ENCODE assay signal across 13 cellular contexts in the genomic region with DNA sequence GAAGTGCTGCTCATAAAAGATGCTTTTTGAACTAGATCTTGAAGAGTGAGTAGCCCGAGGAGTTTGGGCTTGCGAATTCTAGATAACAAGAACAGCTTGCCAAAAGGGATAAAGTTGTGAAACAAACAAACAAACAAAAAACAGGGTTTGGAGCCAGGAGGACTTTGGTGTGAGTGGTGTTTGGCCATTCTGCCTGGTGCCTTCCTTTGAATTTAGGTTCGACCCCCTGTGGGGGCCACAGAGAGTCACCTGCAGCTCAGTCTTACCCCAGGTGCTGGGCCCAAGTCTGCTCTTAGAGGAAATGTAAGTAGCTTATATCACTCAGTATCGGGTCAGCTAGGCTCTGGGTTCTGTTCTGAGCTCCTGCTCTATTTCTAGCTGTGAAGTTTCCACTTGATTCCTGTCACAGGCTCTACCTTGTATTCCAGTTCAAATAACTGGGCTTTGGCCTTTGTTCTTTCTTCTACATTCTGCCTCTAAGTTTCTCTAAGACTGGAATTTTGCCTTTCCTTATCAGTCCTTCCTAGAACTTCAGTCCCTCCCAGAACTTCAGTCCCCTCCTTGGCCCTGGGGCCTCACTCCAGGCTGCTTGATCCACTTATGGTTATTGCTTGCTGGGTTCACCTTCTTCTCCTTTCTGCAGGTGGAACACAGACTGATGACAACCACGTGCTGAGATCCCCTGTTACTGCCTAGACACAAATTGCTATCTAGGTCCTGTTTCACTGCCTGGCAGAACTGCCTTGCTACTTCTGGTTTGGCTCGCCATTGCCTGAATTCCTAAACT. TPM values are rescaled to one million over a fixed set of nuclear protein-coding genes. Genes with fewer than 3 reads are reported as not detected.
DNase-seq lines count a peak whose midpoint lies in the region; ATAC-seq and TF ChIP-seq lines count a peak whose summit lies in the region.
"Had no signal": no experiment of that assay in that cellular context is flagged by ENCODE, and none has a peak within 500 bp of the region (broad histone marks: within the 10 kb centered on the region; RNA-seq: fewer than 3 reads in every experiment).

No MANE protein-coding gene starts in this region.

- H3K36me3 Mint-ChIP-seq in neural progenitor cell, result peaks cover 6% of the 10 kb centered on the region
- no peaks in the 10 kb centered on the region for H3K36me3 Mint-ChIP-seq in activated T-cell treated with anti-CD3 and anti-CD28 coated beads, Interleukin-2, amount 50 U/mL, for 24 hours (ENCODE audit: low read depth)
- H3K36me3 Mint-ChIP-seq: activated naive CD4-positive, alpha-beta T cell treated with anti-CD3 and anti-CD28 coated beads, Interleukin-2, amount 50 U/mL, for 24 hours had no signal

- DNase-seq in ELF-1 (ENCODE audit: low read depth, low spot score), result peak; percentile 47
- no peak for DNase-seq in ascending aorta (ENCODE audit: low spot score in 2 of 2)
- no peak for DNase-seq in cardiac muscle cell (ENCODE audit: low read depth in 1 of 2, low spot score in 1 of 2)
- no peak for DNase-seq in neural progenitor cell (ENCODE audit: low spot score)
- no peak for DNase-seq in substantia nigra (lab: John Stamatoyannopoulos, UW)
- no peak for DNase-seq in activated T-cell treated with anti-CD3 and anti-CD28 coated beads, Interleukin-2, amount 50 U/mL, for 24 hours
- DNase-seq in SHP77 (lab: John Stamatoyannopoulos, UW), result no peak
- DNase-seq: activated CD8-positive, alpha-beta memory T cell treated with anti-CD3 and anti-CD28 coated beads for 24 hours; left lung; NCI-H146; occipital lobe had no signal

- H3K4me3 ChIP-seq in ascending aorta (no peak overlapping the region), cardiac muscle cell (no peak overlapping the region), neural progenitor cell (no peak overlapping the region)
- H3K4me3 ChIP-seq: left lung had no signal

- H3K27ac ChIP-seq in ascending aorta, result peak overlapping the region; percentile 71 to 74
- H3K27ac ChIP-seq in cardiac muscle cell, result peak overlapping the region; percentile 74
- H3K27ac ChIP-seq in neural progenitor cell, result no peak overlapping the region
- H3K27ac ChIP-seq in substantia nigra (ENCODE audit: low read depth, low read length, poor library complexity, severe bottlenecking), result no peak overlapping the region

- H4K20me1 ChIP-seq in neural progenitor cell (ENCODE audit: low read depth), result no peaks in the 10 kb centered on the region

- H3K79me2 ChIP-seq in neural progenitor cell (ENCODE audit: low read depth), result no peaks in the 10 kb centered on the region

- no peak overlapping the region for H2AFZ ChIP-seq in neural progenitor cell (replicated peaks)

- no peak for ATAC-seq in HG03139 (IDR thresholded peaks at IDR 0.05; ENCODE audit: unreplicated experiment)
- ATAC-seq: left lung had no signal

- TF ChIP-seq CTCF in ascending aorta (IDR thresholded peaks at IDR 0.05), result no peak
- no peak for TF ChIP-seq CTCF in cardiac muscle cell (IDR thresholded peaks at IDR 0.05; ENCODE audit: low read depth, low read length)
- TF ChIP-seq CTCF in neural progenitor cell (IDR thresholded peaks at IDR 0.05), result no peak

- H3K36me3 ChIP-seq in ascending aorta, result no peaks in the 10 kb centered on the region
- H3K36me3 ChIP-seq in cardiac muscle cell, result no peaks in the 10 kb centered on the region
- no peaks in the 10 kb centered on the region for H3K36me3 ChIP-seq in neural progenitor cell
- H3K36me3 ChIP-seq: left lung had no signal

- H3K9me3 Mint-ChIP-seq in neural progenitor cell, result peaks cover 9% of the 10 kb centered on the region
- H3K9me3 Mint-ChIP-seq in activated T-cell treated with anti-CD3 and anti-CD28 coated beads, Interleukin-2, amount 50 U/mL, for 24 hours, result no peaks in the 10 kb centered on the region
- H3K9me3 Mint-ChIP-seq: activated naive CD4-positive, alpha-beta T cell treated with anti-CD3 and anti-CD28 coated beads, Interleukin-2, amount 50 U/mL, for 24 hours had no signal

- peaks cover 5 to 20% of the 10 kb centered on the region in 2 donors for H3K4me1 ChIP-seq in ascending aorta
- H3K4me1 ChIP-seq in cardiac muscle cell (ENCODE audit: low read depth), result peaks cover 14% of the 10 kb centered on the region
- no peaks in the 10 kb centered on the region for H3K4me1 ChIP-seq in neural progenitor cell

- peaks cover 8% of the 10 kb centered on the region for H3K27me3 Mint-ChIP-seq in neural progenitor cell (ENCODE audit: insufficient read depth, low read depth)
- no peaks in the 10 kb centered on the region for H3K27me3 Mint-ChIP-seq in activated T-cell treated with anti-CD3 and anti-CD28 coated beads, Interleukin-2, amount 50 U/mL, for 24 hours
- H3K27me3 Mint-ChIP-seq: activated naive CD4-positive, alpha-beta T cell treated with anti-CD3 and anti-CD28 coated beads, Interleukin-2, amount 50 U/mL, for 24 hours had no signal

- H3K4me2 ChIP-seq in neural progenitor cell, result no peak overlapping the region

- no peak overlapping the region for H3K9ac ChIP-seq in neural progenitor cell

- H3K4me1 Mint-ChIP-seq in neural progenitor cell, result peaks cover 22% of the 10 kb centered on the region
- peaks cover 36% of the 10 kb centered on the region for H3K4me1 Mint-ChIP-seq in activated T-cell treated with anti-CD3 and anti-CD28 coated beads, Interleukin-2, amount 50 U/mL, for 24 hours (ENCODE audit: low read depth)

- H3K9me3 ChIP-seq in ascending aorta, result no peaks in the 10 kb centered on the region
- no peaks in the 10 kb centered on the region for H3K9me3 ChIP-seq in cardiac muscle cell (ENCODE audit: low read depth)
- no peaks in the 10 kb centered on the region for H3K9me3 ChIP-seq in neural progenitor cell (ENCODE audit: low read depth)
- H3K9me3 ChIP-seq: left lung had no signal

- no peak overlapping the region for H3K27ac Mint-ChIP-seq in neural progenitor cell
- H3K27ac Mint-ChIP-seq in activated T-cell treated with anti-CD3 and anti-CD28 coated beads, Interleukin-2, amount 50 U/mL, for 24 hours, result no peak overlapping the region
- H3K27ac Mint-ChIP-seq: activated naive CD4-positive, alpha-beta T cell treated with anti-CD3 and anti-CD28 coated beads, Interleukin-2, amount 50 U/mL, for 24 hours had no signal

- intact Hi-C loops in ascending aorta (cut with DNase I), result no loop called here

- H3F3A ChIP-seq in neural progenitor cell (ENCODE audit: low read depth), result no peaks in the 10 kb centered on the region

- H3K27me3 ChIP-seq in ascending aorta (no peaks in the 10 kb centered on the region), cardiac muscle cell (no peaks in the 10 kb centered on the region), neural progenitor cell (no peaks in the 10 kb centered on the region)
- H3K27me3 ChIP-seq: left lung had no signal

- peak overlapping the region; percentile 55 for H3K4me3 Mint-ChIP-seq in neural progenitor cell
- no peak overlapping the region for H3K4me3 Mint-ChIP-seq in activated T-cell treated with anti-CD3 and anti-CD28 coated beads, Interleukin-2, amount 50 U/mL, for 24 hours
- H3K4me3 Mint-ChIP-seq: activated naive CD4-positive, alpha-beta T cell treated with anti-CD3 and anti-CD28 coated beads, Interleukin-2, amount 50 U/mL, for 24 hours had no signal

RNA-seq across cellular contexts. Expression of gene DUSP6, which starts 20.5 kb away (rescaled TPM):
- total RNA-seq in ascending aorta, result 370 TPM
- 200 and 260 TPM in 2 replicates for total RNA-seq in cardiac muscle cell
- 177 and 191 TPM in 2 replicates for polyA plus RNA-seq in cardiac muscle cell
- 12.5 and 23.6 TPM in 2 replicates for total RNA-seq in neural progenitor cell (ENCODE audit: low replicate concordance)

Comparison
In these comparisons a context has a peak if more than half of its experiments do, and no peak if none do; other contexts are left out.
1. H3K27ac ChIP-seq: peak in ascending aorta (2 of 2) and cardiac muscle cell (single experiment); none in neural progenitor cell (single experiment) and substantia nigra (single experiment).